In the genomic region with DNA sequence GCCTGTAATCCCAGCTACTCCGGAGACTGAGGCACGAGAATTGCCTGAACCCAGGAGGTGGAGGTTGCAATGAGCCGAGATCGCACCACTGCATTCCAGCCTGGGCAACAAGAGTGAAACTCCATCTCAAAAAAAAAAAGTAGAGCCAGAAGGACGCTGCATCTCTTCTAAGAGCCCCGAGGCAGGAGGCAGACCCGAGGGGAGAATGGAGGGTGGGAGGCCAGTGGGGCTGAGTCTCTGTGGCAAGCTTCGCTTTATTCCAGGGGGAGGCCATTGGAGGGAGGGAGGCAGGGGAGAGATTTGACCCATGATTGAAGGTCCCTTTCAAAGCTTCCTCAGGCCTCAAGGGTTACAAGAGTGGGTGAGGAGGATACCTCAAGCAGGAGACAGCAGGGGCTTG, we compare ENCODE assay signal across 16 cellular contexts. TPM values are rescaled to one million over a fixed set of nuclear protein-coding genes. Genes with fewer than 3 reads are reported as not detected.
A peak's percentile ranks its signal among the peaks of the same experiment; 100 is the strongest.
DNase-seq lines count a peak whose midpoint lies in the region; ATAC-seq and TF ChIP-seq lines count a peak whose summit lies in the region.
"Had no signal": no experiment of that assay in that cellular context is flagged by ENCODE, and none has a peak within 500 bp of the region (broad histone marks: within the 10 kb centered on the region; RNA-seq: fewer than 3 reads in every experiment).

No MANE protein-coding gene starts in this region.

- POLR2A ChIA-PET in HEK293 (lab: Yijun Ruan, JAX) = interaction anchor here (1.2 kb wide), 1 partner anchor 19 kb away, joined by 4 read pairs; the partner anchor contains the start of gene TTYH3
- POLR2A ChIA-PET in naive thymus-derived CD8-positive, alpha-beta T cell (lab: Charles Lee) = no interaction called here

- H3K79me2 ChIP-seq in neural progenitor cell (ENCODE audit: low read depth) = peaks cover 10% of the 10 kb centered on the region

- no peak overlapping the region for H2AFZ ChIP-seq in neural progenitor cell (replicated peaks)

- H3K36me3 Mint-ChIP-seq in endodermal cell (ENCODE audit: low read depth) (peaks cover 25% of the 10 kb centered on the region), neural progenitor cell (peaks cover 6% of the 10 kb centered on the region)
- peaks cover 19% of the 10 kb centered on the region for H3K36me3 Mint-ChIP-seq in stimulated activated memory B cell treated with anti-CD40 and anti-IgM and Interleukin-4, amounts not matched to agents 10 μg/mL and 1 μg/mL and 100 μg/mL, for 72 hours
- H3K36me3 Mint-ChIP-seq in naive thymus-derived CD8-positive, alpha-beta T cell = peaks cover 0 to 6% (median 2%) of the 10 kb centered on the region in 3 donors

- TF ChIP-seq CTCF in HEK293 (tag by site-specific recombination; IDR thresholded peaks at IDR 0.05) (no peak), endodermal cell (conservative IDR thresholded peaks at IDR 0.05) (no peak), neural progenitor cell (IDR thresholded peaks at IDR 0.05) (no peak)

- no peak overlapping the region for H3K4me2 ChIP-seq in neural progenitor cell

- H3K9me3 ChIP-seq in HEK293 (ENCODE audit: control insufficient read depth, insufficient read depth, low read depth, low read length) = no peaks in the 10 kb centered on the region
- H3K9me3 ChIP-seq in endodermal cell (ENCODE audit: control insufficient read depth, low read length) = no peaks in the 10 kb centered on the region
- no peaks in the 10 kb centered on the region for H3K9me3 ChIP-seq in neural progenitor cell (ENCODE audit: low read depth)

- ATAC-seq in stimulated activated memory B cell treated with anti-CD40 and anti-IgM and Interleukin-4, amounts not matched to agents 10 μg/mL and 1 μg/mL and 100 μg/mL, for 72 hours = no peak
- no peak for ATAC-seq in naive thymus-derived CD8-positive, alpha-beta T cell
- ATAC-seq: HCT116 had no signal

- H3K9ac ChIP-seq in endodermal cell (ENCODE audit: extremely low read depth, low read length, poor library complexity, severe bottlenecking) (no peak overlapping the region), neural progenitor cell (no peak overlapping the region)

- peaks cover 3% of the 10 kb centered on the region for H3K4me1 Mint-ChIP-seq in endodermal cell
- H3K4me1 Mint-ChIP-seq in neural progenitor cell = peaks cover 5% of the 10 kb centered on the region
- H3K4me1 Mint-ChIP-seq in stimulated activated memory B cell treated with anti-CD40 and anti-IgM and Interleukin-4, amounts not matched to agents 10 μg/mL and 1 μg/mL and 100 μg/mL, for 72 hours = peaks cover 5% of the 10 kb centered on the region
- peaks cover 3 to 9% (median 6%) of the 10 kb centered on the region in 4 donors for H3K4me1 Mint-ChIP-seq in naive thymus-derived CD8-positive, alpha-beta T cell

- H3K27me3 ChIP-seq in endodermal cell (ENCODE audit: control insufficient read depth, insufficient read depth, low read length, poor library complexity, severe bottlenecking) (no peaks in the 10 kb centered on the region), neural progenitor cell (no peaks in the 10 kb centered on the region)

- H3K27ac ChIP-seq in HEK293 (ENCODE audit: extremely low read depth, low read depth, low read length) = no peak overlapping the region
- no peak overlapping the region for H3K27ac ChIP-seq in endodermal cell (ENCODE audit: low read depth, low read length)
- H3K27ac ChIP-seq in neural progenitor cell = no peak overlapping the region

- peaks cover 21% of the 10 kb centered on the region for H4K20me1 ChIP-seq in neural progenitor cell (ENCODE audit: low read depth)

- DNase-seq in EH (ENCODE audit: low read depth) (peak; percentile 52), endodermal cell (no peak), neural progenitor cell (ENCODE audit: low spot score) (no peak), cerebellum (ENCODE audit: low spot score) (no peak)
- DNase-seq in naive thymus-derived CD8-positive, alpha-beta T cell = no peak
- DNase-seq: COR-L47, KBM-7, NCI-H1436, NCI-H2029, NCI-H2171 treated with DMSO at 0.1 percent for 48 hours, NCI-H748 treated with DMSO at 0.1 percent for 48 hours, RPMI8226 had no signal

- H3K9me3 Mint-ChIP-seq in endodermal cell (no peaks in the 10 kb centered on the region), neural progenitor cell (no peaks in the 10 kb centered on the region)
- no peaks in the 10 kb centered on the region for H3K9me3 Mint-ChIP-seq in stimulated activated memory B cell treated with anti-CD40 and anti-IgM and Interleukin-4, amounts not matched to agents 10 μg/mL and 1 μg/mL and 100 μg/mL, for 72 hours
- H3K9me3 Mint-ChIP-seq in naive thymus-derived CD8-positive, alpha-beta T cell = no peaks in the 10 kb centered on the region

- no peaks in the 10 kb centered on the region for H3K27me3 Mint-ChIP-seq in endodermal cell (ENCODE audit: insufficient read depth)
- H3K27me3 Mint-ChIP-seq in neural progenitor cell (ENCODE audit: insufficient read depth, low read depth) = peaks cover 2% of the 10 kb centered on the region
- H3K27me3 Mint-ChIP-seq in stimulated activated memory B cell treated with anti-CD40 and anti-IgM and Interleukin-4, amounts not matched to agents 10 μg/mL and 1 μg/mL and 100 μg/mL, for 72 hours = no peaks in the 10 kb centered on the region
- H3K27me3 Mint-ChIP-seq in naive thymus-derived CD8-positive, alpha-beta T cell = no peaks in the 10 kb centered on the region

- H3K36me3 ChIP-seq in HEK293 (ENCODE audit: control insufficient read depth in 2 of 2, insufficient read depth in 1 of 2, low read length in 2 of 2) = peaks cover 0 to 43% of the 10 kb centered on the region in 2 experiments; a peak in 1 of 3 replicates
- H3K36me3 ChIP-seq in endodermal cell (ENCODE audit: control insufficient read depth, insufficient read depth, low read length) = peaks cover 24% of the 10 kb centered on the region
- H3K36me3 ChIP-seq in neural progenitor cell = no peaks in the 10 kb centered on the region

- WGBS in endodermal cell (ENCODE audit: insufficient coverage in 1 of 2, insufficient read length in 1 of 2), 2 experiments = 91 to 97% methylated on average over 5 to 8 of the region's 8 CpGs

- no peak overlapping the region for H3K4me3 Mint-ChIP-seq in endodermal cell
- H3K4me3 Mint-ChIP-seq in neural progenitor cell = no peak overlapping the region
- no peak overlapping the region for H3K4me3 Mint-ChIP-seq in stimulated activated memory B cell treated with anti-CD40 and anti-IgM and Interleukin-4, amounts not matched to agents 10 μg/mL and 1 μg/mL and 100 μg/mL, for 72 hours
- H3K4me3 Mint-ChIP-seq in naive thymus-derived CD8-positive, alpha-beta T cell = no peak overlapping the region

- H3K27ac Mint-ChIP-seq in endodermal cell = peak overlapping the region; percentile 55
- H3K27ac Mint-ChIP-seq in neural progenitor cell = peak overlapping the region; percentile 69
- no peak overlapping the region for H3K27ac Mint-ChIP-seq in stimulated activated memory B cell treated with anti-CD40 and anti-IgM and Interleukin-4, amounts not matched to agents 10 μg/mL and 1 μg/mL and 100 μg/mL, for 72 hours
- H3K27ac Mint-ChIP-seq in naive thymus-derived CD8-positive, alpha-beta T cell = peak overlapping the region in 2 of 10 donors; percentile 11 to 32

- H3F3A ChIP-seq in neural progenitor cell (ENCODE audit: low read depth) = no peaks in the 10 kb centered on the region

- H3K4me3 ChIP-seq in HEK293 (ENCODE audit: low read depth, low read length) (no peak overlapping the region), endodermal cell (ENCODE audit: low read length) (no peak overlapping the region), neural progenitor cell (no peak overlapping the region)

- H3K4me1 ChIP-seq in HEK293 (ENCODE audit: control insufficient read depth, insufficient read depth, low read length) (no peaks in the 10 kb centered on the region), endodermal cell (ENCODE audit: control insufficient read depth, insufficient read depth, low read length) (no peaks in the 10 kb centered on the region), neural progenitor cell (peaks cover under 1% of the 10 kb centered on the region)

- CTCF ChIA-PET in HEK293 (lab: Yijun Ruan, JAX) = interaction anchor here (0.7 to 1.9 kb wide), 3 partner anchors 12 to 166 kb away, joined by 3 to 7 read pairs (median 3); no protein-coding TSS in a partner anchor

TF ChIP-seq in HEK293, 187 proteins besides CTCF, POLR2A, EP300 and RAD21 (continues in another document):
- TF ChIP-seq, protein P1, sequence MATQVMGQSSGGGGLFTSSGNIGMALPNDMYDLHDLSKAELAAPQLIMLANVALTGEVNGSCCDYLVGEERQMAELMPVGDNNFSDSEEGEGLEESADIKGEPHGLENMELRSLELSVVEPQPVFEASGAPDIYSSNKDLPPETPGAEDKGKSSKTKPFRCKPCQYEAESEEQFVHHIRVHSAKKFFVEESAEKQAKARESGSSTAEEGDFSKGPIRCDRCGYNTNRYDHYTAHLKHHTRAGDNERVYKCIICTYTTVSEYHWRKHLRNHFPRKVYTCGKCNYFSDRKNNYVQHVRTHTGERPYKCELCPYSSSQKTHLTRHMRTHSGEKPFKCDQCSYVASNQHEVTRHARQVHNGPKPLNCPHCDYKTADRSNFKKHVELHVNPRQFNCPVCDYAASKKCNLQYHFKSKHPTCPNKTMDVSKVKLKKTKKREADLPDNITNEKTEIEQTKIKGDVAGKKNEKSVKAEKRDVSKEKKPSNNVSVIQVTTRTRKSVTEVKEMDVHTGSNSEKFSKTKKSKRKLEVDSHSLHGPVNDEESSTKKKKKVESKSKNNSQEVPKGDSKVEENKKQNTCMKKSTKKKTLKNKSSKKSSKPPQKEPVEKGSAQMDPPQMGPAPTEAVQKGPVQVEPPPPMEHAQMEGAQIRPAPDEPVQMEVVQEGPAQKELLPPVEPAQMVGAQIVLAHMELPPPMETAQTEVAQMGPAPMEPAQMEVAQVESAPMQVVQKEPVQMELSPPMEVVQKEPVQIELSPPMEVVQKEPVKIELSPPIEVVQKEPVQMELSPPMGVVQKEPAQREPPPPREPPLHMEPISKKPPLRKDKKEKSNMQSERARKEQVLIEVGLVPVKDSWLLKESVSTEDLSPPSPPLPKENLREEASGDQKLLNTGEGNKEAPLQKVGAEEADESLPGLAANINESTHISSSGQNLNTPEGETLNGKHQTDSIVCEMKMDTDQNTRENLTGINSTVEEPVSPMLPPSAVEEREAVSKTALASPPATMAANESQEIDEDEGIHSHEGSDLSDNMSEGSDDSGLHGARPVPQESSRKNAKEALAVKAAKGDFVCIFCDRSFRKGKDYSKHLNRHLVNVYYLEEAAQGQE (tag by site-specific recombination; IDR thresholded peaks at IDR 0.05) = no peak

RNA-seq across cellular contexts. Expression of gene TTYH3, which starts 18.7 kb away (rescaled TPM):
- total RNA-seq in endodermal cell (100 to 1,000 TPM; 145 to 152 TPM), neural progenitor cell (ENCODE audit: low replicate concordance) (13.2 and 60.0 TPM in 2 replicates), cerebellum (60.5 TPM)
- 164 TPM for polyA plus RNA-seq in endodermal cell (2013, experiment 1 of 2)
- 151 TPM for polyA plus RNA-seq in endodermal cell (2013, experiment 2 of 2)
- 10 to 100 TPM; 13.7 to 14.9 TPM for total RNA-seq in naive thymus-derived CD8-positive, alpha-beta T cell
- polyA plus RNA-seq in naive thymus-derived CD8-positive, alpha-beta T cell = 1 to 10 TPM; 1.1 to 1.9 (median 1.1) TPM

RNA-seq across cellular contexts. Expression of gene AMZ1, which starts 37.6 kb away (rescaled TPM):
- total RNA-seq in endodermal cell = 1 to 10 TPM in 1 of 2 donors, under 1 TPM in 1; 0.66 to 1.6 TPM
- polyA plus RNA-seq in endodermal cell (2013, experiment 1 of 2) = 0.07 TPM
- not detected for polyA plus RNA-seq in endodermal cell (2013, experiment 2 of 2)
- 0.09 TPM in 1 of 2 replicates, not detected in the other for total RNA-seq in neural progenitor cell (ENCODE audit: low replicate concordance)
- 2.4 TPM for total RNA-seq in cerebellum
- under 1 TPM in 1 of 2 experiments, not detected in 1; 0.05 TPM for total RNA-seq in naive thymus-derived CD8-positive, alpha-beta T cell
- not detected for polyA plus RNA-seq in naive thymus-derived CD8-positive, alpha-beta T cell
- total RNA-seq: NCI-H460 had no signal
